ENCODE assay signal across 10 cellular contexts in genomic region chr1:82874041-82874440, GRCh38.
"Had no signal": no experiment of that assay in that cellular context is flagged by ENCODE, and none has a peak within 500 bp of the region (broad histone marks: within the 10 kb centered on the region; RNA-seq: fewer than 3 reads in every experiment).

No MANE protein-coding gene starts in this region.

- ATAC-seq: GM23338, HCT116 had no signal

- H3K9ac ChIP-seq: GM23248 had no signal

- DNase-seq: GM23248, GOT3, H7, H9, HCEC 1CT, HFFc6 had no signal

- H2AFZ ChIP-seq: GM23248, GM23338 had no signal

- H3K4me2 ChIP-seq: GM23338 had no signal

- H3K9me3 ChIP-seq: HAP-1 had no signal

- H3K4me3 ChIP-seq: GM23248, GM23338, HAP-1 had no signal

- H3K36me3 ChIP-seq: HAP-1 had no signal

- FAIRE-seq: H54 had no signal

- H3K4me1 ChIP-seq: HAP-1 had no signal

- H3K27ac ChIP-seq: GM23248 had no signal
